8 cellular contexts compared by ENCODE assay signal in genomic region chr12:22409071-22409951, GRCh38.
DNase-seq lines count a peak whose midpoint lies in the region; ATAC-seq and TF ChIP-seq lines count a peak whose summit lies in the region.

No MANE protein-coding gene starts in this region.

- DNase-seq in esophagus squamous epithelium (lab: John Stamatoyannopoulos, UW): no peak
- DNase-seq in kidney glomerular epithelial cell (lab: John Stamatoyannopoulos, UW): no peak
- no peak for DNase-seq in effector CD8-positive, alpha-beta T cell (lab: John Stamatoyannopoulos, UW)
- DNase-seq in dermis blood vessel endothelial cell: no peak

- peaks cover 2% of the 10 kb centered on the region for H3K36me3 Mint-ChIP-seq in T-helper 1 cell treated with Interleukin-12 subunit alpha and Interleukin-12 subunit beta and Interleukin-4 antibody, amounts not matched to agents 30 μg/mL and 1 μg/mL, for 36 hours (ENCODE audit: low read depth)

- H3K9me3 Mint-ChIP-seq in T-helper 1 cell treated with Interleukin-12 subunit alpha and Interleukin-12 subunit beta and Interleukin-4 antibody, amounts not matched to agents 30 μg/mL and 1 μg/mL, for 36 hours: peaks cover 9% of the 10 kb centered on the region

- WGBS in esophagus squamous epithelium, 2 donors: 38 to 48% methylated on average over 14 of the region's 14 CpGs
- 93% methylated on average over 14 of the region's 14 CpGs for whole genome bisulfite sequencing in thymus

- H3K27ac Mint-ChIP-seq in T-helper 1 cell treated with Interleukin-12 subunit alpha and Interleukin-12 subunit beta and Interleukin-4 antibody, amounts not matched to agents 30 μg/mL and 1 μg/mL, for 36 hours: peak overlapping the region; percentile 72

- H3K36me3 ChIP-seq in esophagus squamous epithelium (no peaks in the 10 kb centered on the region), thymus (ENCODE audit: control insufficient read depth, insufficient read depth) (no peaks in the 10 kb centered on the region)

- H3K4me3 ChIP-seq in esophagus squamous epithelium (peak overlapping the region in 3 of 4 donors; percentile 9 to 34 (median 22)), thymus (ENCODE audit: low read length) (no peak overlapping the region)

- H3K27me3 Mint-ChIP-seq in T-helper 1 cell treated with Interleukin-12 subunit alpha and Interleukin-12 subunit beta and Interleukin-4 antibody, amounts not matched to agents 30 μg/mL and 1 μg/mL, for 36 hours (ENCODE audit: low read depth): no peaks in the 10 kb centered on the region

- TF ChIP-seq POLR2A in esophagus squamous epithelium (IDR thresholded peaks at IDR 0.05): peak in 1 of 4 donors; percentile 28

- H3K27ac ChIP-seq in esophagus squamous epithelium (peak overlapping the region; percentile 64 to 83 (median 76)), thymus (ENCODE audit: low read depth) (peak overlapping the region; percentile 70)

- H3K4me3 Mint-ChIP-seq in T-helper 1 cell treated with Interleukin-12 subunit alpha and Interleukin-12 subunit beta and Interleukin-4 antibody, amounts not matched to agents 30 μg/mL and 1 μg/mL, for 36 hours: peak overlapping the region; percentile 33

- H3K4me1 Mint-ChIP-seq in T-helper 1 cell treated with Interleukin-12 subunit alpha and Interleukin-12 subunit beta and Interleukin-4 antibody, amounts not matched to agents 30 μg/mL and 1 μg/mL, for 36 hours (ENCODE audit: low read depth): peaks cover 19% of the 10 kb centered on the region

- no peaks in the 10 kb centered on the region for H3K9me3 ChIP-seq in esophagus squamous epithelium
- no peaks in the 10 kb centered on the region for H3K9me3 ChIP-seq in thymus (ENCODE audit: control insufficient read depth)

- H3K4me1 ChIP-seq in esophagus squamous epithelium (peaks cover 25 to 69% (median 28%) of the 10 kb centered on the region in 3 donors), thymus (ENCODE audit: control insufficient read depth, insufficient read depth, low read length) (no peaks in the 10 kb centered on the region)

- intact Hi-C loops in esophagus squamous epithelium (cut with DNase I): no loop called here

- ATAC-seq in GM18873 (IDR thresholded peaks at IDR 0.05; ENCODE audit: low FRiP score, unreplicated experiment): peak; percentile 65
- ATAC-seq in HG02588 (IDR thresholded peaks at IDR 0.05; ENCODE audit: unreplicated experiment): peak; percentile 97

- peak in 1 of 6 experiments; percentile 11 for TF ChIP-seq CTCF in esophagus squamous epithelium (IDR thresholded peaks at IDR 0.05)

- H3K27me3 ChIP-seq in esophagus squamous epithelium (no peaks in the 10 kb centered on the region), thymus (ENCODE audit: control insufficient read depth, insufficient read depth) (no peaks in the 10 kb centered on the region)
